10 cellular contexts compared by ENCODE assay signal in the genomic region with DNA sequence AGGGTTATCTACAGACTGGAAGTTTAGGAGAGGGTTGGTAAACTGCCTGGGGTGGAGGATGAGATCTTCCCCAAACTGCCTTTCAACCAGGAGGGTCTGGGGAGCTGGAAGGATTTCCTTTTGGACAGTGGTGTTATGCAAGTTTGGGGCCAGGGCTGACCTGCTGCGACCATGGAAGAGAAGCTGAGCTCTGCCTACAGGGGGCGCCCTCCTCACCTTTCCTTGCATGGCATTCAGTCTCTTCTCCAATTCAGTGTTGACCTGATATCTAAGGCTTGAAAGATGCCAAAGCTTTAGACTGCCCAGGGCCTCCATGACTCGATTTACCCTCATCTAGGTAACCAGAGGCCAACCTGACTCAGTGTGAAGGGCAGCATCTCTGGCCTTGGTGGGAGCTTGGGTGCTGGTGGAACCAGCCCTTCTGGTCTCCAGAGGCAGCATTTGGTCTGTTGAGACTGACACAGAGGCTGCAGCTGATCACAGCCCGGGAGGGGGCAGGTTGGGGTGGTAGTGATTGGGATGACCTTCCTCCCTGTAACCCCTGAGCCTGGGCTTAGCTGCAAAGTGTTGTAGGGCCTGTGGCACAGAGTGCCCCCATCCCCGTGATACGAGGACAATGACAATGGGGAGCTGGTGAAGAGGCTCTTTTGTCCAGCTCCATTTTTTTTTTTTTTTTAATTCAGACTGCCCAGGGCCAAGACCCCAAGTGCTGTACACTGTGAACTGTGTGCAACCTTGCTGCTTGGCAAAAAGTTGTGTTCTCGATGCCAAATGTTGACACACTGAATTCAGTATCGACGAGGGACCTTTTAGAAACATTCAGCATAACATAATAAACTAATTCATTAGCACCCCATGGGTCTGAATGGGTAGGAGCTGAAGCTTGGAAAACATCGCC.
DNase-seq lines count a peak whose midpoint lies in the region; ATAC-seq and TF ChIP-seq lines count a peak whose summit lies in the region.
"Had no signal": no experiment of that assay in that cellular context is flagged by ENCODE, and none has a peak within 500 bp of the region (broad histone marks: within the 10 kb centered on the region; RNA-seq: fewer than 3 reads in every experiment).

No MANE protein-coding gene starts in this region.

- H3K27ac Mint-ChIP-seq in activated naive CD4-positive, alpha-beta T cell treated with anti-CD3 and anti-CD28 coated beads, Interleukin-2, amount 10 ng/mL, durations not matched to agents 7 days and 5 days: no peak overlapping the region
- H3K27ac Mint-ChIP-seq in stimulated activated naive B cell treated with anti-CD40 and anti-IgM and Interleukin-4, amounts not matched to agents 10 μg/mL and 1 μg/mL and 100 μg/mL, for 72 hours: no peak overlapping the region
- no peak overlapping the region for H3K27ac Mint-ChIP-seq in activated T-helper 1 cell treated with anti-CD3 and anti-CD28 coated beads, Interleukin-12 subunit alpha, Interleukin-12 subunit beta, Interleukin-2, Interleukin-4 antibody, amounts not matched to agents 30 ng/mL and 10 ng/mL and 1 ng/mL, durations not matched to agents 14 hours and 24 hours and 36 hours

- H3K9me3 Mint-ChIP-seq in activated naive CD4-positive, alpha-beta T cell treated with anti-CD3 and anti-CD28 coated beads, Interleukin-2, amount 10 ng/mL, durations not matched to agents 7 days and 5 days: no peaks in the 10 kb centered on the region
- no peaks in the 10 kb centered on the region for H3K9me3 Mint-ChIP-seq in stimulated activated naive B cell treated with anti-CD40 and anti-IgM and Interleukin-4, amounts not matched to agents 10 μg/mL and 1 μg/mL and 100 μg/mL, for 72 hours
- H3K9me3 Mint-ChIP-seq in activated T-helper 1 cell treated with anti-CD3 and anti-CD28 coated beads, Interleukin-12 subunit alpha, Interleukin-12 subunit beta, Interleukin-2, Interleukin-4 antibody, amounts not matched to agents 30 ng/mL and 10 ng/mL and 1 ng/mL, durations not matched to agents 14 hours and 24 hours and 36 hours: no peaks in the 10 kb centered on the region

- DNase-seq in activated naive CD4-positive, alpha-beta T cell treated with anti-CD3 and anti-CD28 coated beads, Interleukin-2, amount 10 ng/mL, durations not matched to agents 7 days and 5 days: peak; percentile 40
- DNase-seq in activated naive CD4-positive, alpha-beta T cell treated with Interleukin-2 at 50 U/mL for 16 hours: no peak
- DNase-seq in NCI-H1930 (lab: John Stamatoyannopoulos, UW): peak; percentile 5 to 40
- DNase-seq in ecto neural progenitor cell (ENCODE audit: low spot score): peak; percentile 69
- no peak for DNase-seq in stimulated activated naive B cell treated with anti-CD40 and anti-IgM and Interleukin-4, amounts not matched to agents 10 μg/mL and 1 μg/mL and 100 μg/mL, for 72 hours
- DNase-seq in activated T-helper 1 cell treated with anti-CD3 and anti-CD28 coated beads, Interleukin-12 subunit alpha, Interleukin-12 subunit beta, Interleukin-2, Interleukin-4 antibody, amounts not matched to agents 30 ng/mL and 10 ng/mL and 1 ng/mL, durations not matched to agents 14 hours and 24 hours and 36 hours (ENCODE audit: low spot score): no peak
- DNase-seq in foreskin fibroblast: no peak
- DNase-seq: trophoblast cell had no signal

- H3K4me3 ChIP-seq in foreskin fibroblast (ENCODE audit: low read depth in 1 of 2, low read length in 2 of 2): no peak overlapping the region
- H3K4me3 ChIP-seq: adrenal gland had no signal

- ATAC-seq in stimulated activated naive B cell treated with anti-CD40 and anti-IgM and Interleukin-4, amounts not matched to agents 10 μg/mL and 1 μg/mL and 100 μg/mL, for 72 hours (replicated peaks): peak; percentile 22 to 34
- no peak for ATAC-seq in HG03469 (IDR thresholded peaks at IDR 0.05; ENCODE audit: unreplicated experiment)

- no peaks in the 10 kb centered on the region for H3K36me3 Mint-ChIP-seq in activated naive CD4-positive, alpha-beta T cell treated with anti-CD3 and anti-CD28 coated beads, Interleukin-2, amount 10 ng/mL, durations not matched to agents 7 days and 5 days
- no peaks in the 10 kb centered on the region for H3K36me3 Mint-ChIP-seq in stimulated activated naive B cell treated with anti-CD40 and anti-IgM and Interleukin-4, amounts not matched to agents 10 μg/mL and 1 μg/mL and 100 μg/mL, for 72 hours
- no peaks in the 10 kb centered on the region for H3K36me3 Mint-ChIP-seq in activated T-helper 1 cell treated with anti-CD3 and anti-CD28 coated beads, Interleukin-12 subunit alpha, Interleukin-12 subunit beta, Interleukin-2, Interleukin-4 antibody, amounts not matched to agents 30 ng/mL and 10 ng/mL and 1 ng/mL, durations not matched to agents 14 hours and 24 hours and 36 hours (ENCODE audit: low read depth)

- no peaks in the 10 kb centered on the region for H3K4me1 Mint-ChIP-seq in activated naive CD4-positive, alpha-beta T cell treated with anti-CD3 and anti-CD28 coated beads, Interleukin-2, amount 10 ng/mL, durations not matched to agents 7 days and 5 days
- no peaks in the 10 kb centered on the region for H3K4me1 Mint-ChIP-seq in stimulated activated naive B cell treated with anti-CD40 and anti-IgM and Interleukin-4, amounts not matched to agents 10 μg/mL and 1 μg/mL and 100 μg/mL, for 72 hours
- no peaks in the 10 kb centered on the region for H3K4me1 Mint-ChIP-seq in activated T-helper 1 cell treated with anti-CD3 and anti-CD28 coated beads, Interleukin-12 subunit alpha, Interleukin-12 subunit beta, Interleukin-2, Interleukin-4 antibody, amounts not matched to agents 30 ng/mL and 10 ng/mL and 1 ng/mL, durations not matched to agents 14 hours and 24 hours and 36 hours (ENCODE audit: low read depth)

- CTCF ChIA-PET in activated naive CD4-positive, alpha-beta T cell treated with anti-CD3 and anti-CD28 coated beads, Interleukin-2, amount 10 ng/mL, durations not matched to agents 7 days and 5 days (lab: Charles Lee): interaction anchor here (0.8 to 1.9 kb wide), 4 partner anchors 8 to 17 kb away, joined by 3 to 5 read pairs (median 4); no protein-coding TSS in a partner anchor

- no peak overlapping the region for H3K4me3 Mint-ChIP-seq in activated naive CD4-positive, alpha-beta T cell treated with anti-CD3 and anti-CD28 coated beads, Interleukin-2, amount 10 ng/mL, durations not matched to agents 7 days and 5 days
- H3K4me3 Mint-ChIP-seq in stimulated activated naive B cell treated with anti-CD40 and anti-IgM and Interleukin-4, amounts not matched to agents 10 μg/mL and 1 μg/mL and 100 μg/mL, for 72 hours: no peak overlapping the region
- H3K4me3 Mint-ChIP-seq in activated T-helper 1 cell treated with anti-CD3 and anti-CD28 coated beads, Interleukin-12 subunit alpha, Interleukin-12 subunit beta, Interleukin-2, Interleukin-4 antibody, amounts not matched to agents 30 ng/mL and 10 ng/mL and 1 ng/mL, durations not matched to agents 14 hours and 24 hours and 36 hours: no peak overlapping the region

- H3K27me3 Mint-ChIP-seq in activated naive CD4-positive, alpha-beta T cell treated with anti-CD3 and anti-CD28 coated beads, Interleukin-2, amount 10 ng/mL, durations not matched to agents 7 days and 5 days: peaks cover 11% of the 10 kb centered on the region
- peaks cover 4 to 5% of the 10 kb centered on the region in 2 donors for H3K27me3 Mint-ChIP-seq in stimulated activated naive B cell treated with anti-CD40 and anti-IgM and Interleukin-4, amounts not matched to agents 10 μg/mL and 1 μg/mL and 100 μg/mL, for 72 hours
- peaks cover 2% of the 10 kb centered on the region for H3K27me3 Mint-ChIP-seq in activated T-helper 1 cell treated with anti-CD3 and anti-CD28 coated beads, Interleukin-12 subunit alpha, Interleukin-12 subunit beta, Interleukin-2, Interleukin-4 antibody, amounts not matched to agents 30 ng/mL and 10 ng/mL and 1 ng/mL, durations not matched to agents 14 hours and 24 hours and 36 hours (ENCODE audit: insufficient read depth)

- TF ChIP-seq CTCF in foreskin fibroblast (IDR thresholded peaks at IDR 0.05; ENCODE audit: low read depth, low read length): no peak

- intact Hi-C loops in activated T-helper 1 cell treated with anti-CD3 and anti-CD28 coated beads, Interleukin-12 subunit alpha, Interleukin-12 subunit beta, Interleukin-2, Interleukin-4 antibody, amounts not matched to agents 30 ng/mL and 10 ng/mL and 1 ng/mL, durations not matched to agents 14 hours and 24 hours and 36 hours (cut with micrococcal nuclease): no loop called here

Comparison
In these comparisons a context has a peak if more than half of its experiments do, and no peak if none do; other contexts are left out.
1. DNase-seq: peak in activated naive CD4-positive, alpha-beta T cell treated with anti-CD3 and anti-CD28 coated beads, Interleukin-2, amount 10 ng/mL, durations not matched to agents 7 days and 5 days (single experiment), NCI-H1930 (2 of 2) and ecto neural progenitor cell (single experiment); none in activated naive CD4-positive, alpha-beta T cell treated with Interleukin-2 at 50 U/mL for 16 hours (single experiment), stimulated activated naive B cell treated with anti-CD40 and anti-IgM and Interleukin-4, amounts not matched to agents 10 μg/mL and 1 μg/mL and 100 μg/mL, for 72 hours (single experiment), activated T-helper 1 cell treated with anti-CD3 and anti-CD28 coated beads, Interleukin-12 subunit alpha, Interleukin-12 subunit beta, Interleukin-2, Interleukin-4 antibody, amounts not matched to agents 30 ng/mL and 10 ng/mL and 1 ng/mL, durations not matched to agents 14 hours and 24 hours and 36 hours (single experiment) and foreskin fibroblast (0 of 2).